13 cellular contexts compared by ENCODE assay signal in genomic region chr17:42687707-42688275, GRCh38. TPM values are rescaled to one million over a fixed set of nuclear protein-coding genes. Genes with fewer than 3 reads are reported as not detected.
DNase-seq lines count a peak whose midpoint lies in the region; ATAC-seq, FAIRE-seq and TF ChIP-seq lines count a peak whose summit lies in the region.
"Had no signal": no experiment of that assay in that cellular context is flagged by ENCODE, and none has a peak within 500 bp of the region (broad histone marks: within the 10 kb centered on the region; RNA-seq: fewer than 3 reads in every experiment).

No MANE protein-coding gene starts in this region.

- H3K9ac ChIP-seq in NT2/D1 (ENCODE audit: insufficient read length, low read depth), result peak overlapping the region; percentile 39
- H3K9ac ChIP-seq in kidney (ENCODE audit: low read length in 2 of 2), result no peak overlapping the region
- H3K9ac ChIP-seq: BLaER1 had no signal

- no peak for TF ChIP-seq CTCF in kidney (IDR thresholded peaks at IDR 0.05; ENCODE audit: borderline replicate concordance, extremely low read depth, insufficient read depth)
- TF ChIP-seq CTCF in osteoblast (IDR thresholded peaks at IDR 0.05; ENCODE audit: extremely low read depth, low read depth, low read length), result no peak
- TF ChIP-seq CTCF in CD8-positive, alpha-beta T cell (IDR thresholded peaks at IDR 0.05), result no peak

- H3K9me3 Mint-ChIP-seq in CD8-positive, alpha-beta T cell, result no peaks in the 10 kb centered on the region
- H3K9me3 Mint-ChIP-seq: IgD-negative memory B cell had no signal

- CTCF ChIA-PET in CD8-positive, alpha-beta T cell (lab: Charles Lee), result interaction anchor here (1.0 kb wide), 1 partner anchor 11 kb away, joined by 3 read pairs; no protein-coding TSS in a partner anchor

- no peak overlapping the region for H3K4me2 ChIP-seq in osteoblast (ENCODE audit: insufficient read depth, low read length)
- H3K4me2 ChIP-seq: BLaER1 had no signal

- intact Hi-C loops in kidney (cut with DNase I), result loop anchor here (5.0 kb wide), 1 partner anchor 255 kb away; no protein-coding TSS in a partner anchor
- intact Hi-C loops in CD8-positive, alpha-beta T cell (cut with DNase I, micrococcal nuclease), result no loop called here

- H3K27ac ChIP-seq in kidney (ENCODE audit: low read depth in 2 of 2, low read length in 2 of 2) (no peak overlapping the region), osteoblast (ENCODE audit: low read depth, low read length) (no peak overlapping the region)
- no peak overlapping the region for H3K27ac ChIP-seq in CD8-positive, alpha-beta T cell (ENCODE audit: low read depth, low read length)
- H3K27ac ChIP-seq: BLaER1 had no signal

- H4K20me1 ChIP-seq in osteoblast (ENCODE audit: insufficient read depth, low read length), result peaks cover 8% of the 10 kb centered on the region

- H3K4me1 ChIP-seq in NT2/D1 (ENCODE audit: insufficient read depth, insufficient read length) (peaks cover 28% of the 10 kb centered on the region), kidney (ENCODE audit: control insufficient read depth in 1 of 2, insufficient read depth in 1 of 2, low read depth in 1 of 2, low read length in 2 of 2) (peaks cover 0 to 6% of the 10 kb centered on the region in 2 donors), osteoblast (ENCODE audit: insufficient read depth, low read length) (peaks cover 6% of the 10 kb centered on the region)
- H3K4me1 ChIP-seq in CD8-positive, alpha-beta T cell (ENCODE audit: insufficient read depth, low read length), result peaks cover 10% of the 10 kb centered on the region

- no peak overlapping the region for H2AFZ ChIP-seq in osteoblast (ENCODE audit: low read length)

- no peak overlapping the region for H3K4me3 ChIP-seq in NT2/D1 (ENCODE audit: insufficient read length, low read depth)
- no peak overlapping the region for H3K4me3 ChIP-seq in kidney (ENCODE audit: low read length in 2 of 2)
- H3K4me3 ChIP-seq in osteoblast (ENCODE audit: insufficient read depth, low read length), result no peak overlapping the region
- no peak overlapping the region for H3K4me3 ChIP-seq in CD8-positive, alpha-beta T cell (ENCODE audit: low read depth, low read length)
- H3K4me3 ChIP-seq: BLaER1 had no signal

- H3K27me3 Mint-ChIP-seq in CD8-positive, alpha-beta T cell (ENCODE audit: low read depth), result peaks cover 13% of the 10 kb centered on the region

- POLR2A ChIA-PET in CD8-positive, alpha-beta T cell (lab: Charles Lee), result no interaction called here

- H3K9me3 ChIP-seq in NT2/D1 (ENCODE audit: insufficient read depth, low read length), result no peaks in the 10 kb centered on the region
- H3K9me3 ChIP-seq in kidney (ENCODE audit: control insufficient read depth in 1 of 2, low read length in 2 of 2), result no peaks in the 10 kb centered on the region
- H3K9me3 ChIP-seq in osteoblast (ENCODE audit: low read depth, low read length), result no peaks in the 10 kb centered on the region
- H3K9me3 ChIP-seq in CD8-positive, alpha-beta T cell (ENCODE audit: low read length), result no peaks in the 10 kb centered on the region
- H3K9me3 ChIP-seq: BLaER1 had no signal

- ATAC-seq in CD8-positive, alpha-beta T cell, result no peak

- peaks cover 73% of the 10 kb centered on the region for H3K36me3 ChIP-seq in NT2/D1 (ENCODE audit: insufficient read depth, insufficient read length, low read length)
- H3K36me3 ChIP-seq in kidney (ENCODE audit: control insufficient read depth in 1 of 2, insufficient read depth in 2 of 2, low read length in 2 of 2), result no peaks in the 10 kb centered on the region
- H3K36me3 ChIP-seq in osteoblast (ENCODE audit: insufficient read depth, low read length), result peaks cover 16% of the 10 kb centered on the region
- H3K36me3 ChIP-seq in CD8-positive, alpha-beta T cell (ENCODE audit: insufficient read depth, low read length), result no peaks in the 10 kb centered on the region

- H3K27me3 ChIP-seq in NT2/D1 (ENCODE audit: insufficient read depth, insufficient read length) (no peaks in the 10 kb centered on the region), osteoblast (ENCODE audit: insufficient read depth, low read length) (no peaks in the 10 kb centered on the region)
- H3K27me3 ChIP-seq in CD8-positive, alpha-beta T cell (ENCODE audit: insufficient read depth, low read length), result no peaks in the 10 kb centered on the region

- H3K27ac Mint-ChIP-seq in CD8-positive, alpha-beta T cell, result no peak overlapping the region

- H3K36me3 Mint-ChIP-seq in CD8-positive, alpha-beta T cell, result no peaks in the 10 kb centered on the region

- no peak for FAIRE-seq in kidney (lab: Jason Lieb, UNC)

- no peaks in the 10 kb centered on the region for H3K79me2 ChIP-seq in osteoblast (ENCODE audit: insufficient read depth, low read length)

- peaks cover 10% of the 10 kb centered on the region for H3K4me1 Mint-ChIP-seq in CD8-positive, alpha-beta T cell (ENCODE audit: low read depth)

- DNase-seq in ELF-1 (ENCODE audit: low read depth, low spot score) (peak; percentile 71), NT2/D1 (ENCODE audit: low read depth, low spot score) (no peak), kidney (peak; percentile 66), osteoblast (ENCODE audit: insufficient read length, low spot score, missing footprints) (peak; percentile 88), OCI-M1 (lab: John Stamatoyannopoulos, UW) (no peak), NCI-H1930 (lab: John Stamatoyannopoulos, UW) (no peak)
- no peak for DNase-seq in CD8-positive, alpha-beta T cell
- DNase-seq: 8988T, AML-193, DMS53 had no signal

- no peak overlapping the region for H3K4me3 Mint-ChIP-seq in CD8-positive, alpha-beta T cell
- H3K4me3 Mint-ChIP-seq: IgD-negative memory B cell had no signal

RNA-seq across cellular contexts. Expression of gene CNTNAP1, which starts 5.5 kb away (rescaled TPM):
- 9.1 TPM for total RNA-seq in kidney
- 1.4 TPM for polyA plus RNA-seq in kidney (ENCODE audit: insufficient read depth, low read depth, low replicate concordance)
- total RNA-seq in osteoblast, result 18.6 and 19.2 TPM in 2 replicates
- total RNA-seq in CD8-positive, alpha-beta T cell, result 1 to 10 TPM; 1.1 to 1.6 TPM

RNA-seq across cellular contexts. Expression of gene CCR10, which starts 6.1 kb away (rescaled TPM):
- total RNA-seq in kidney, result 1.4 TPM
- 1.7 TPM for polyA plus RNA-seq in kidney (ENCODE audit: insufficient read depth, low read depth, low replicate concordance)
- total RNA-seq in osteoblast, result 0.59 and 2.2 TPM in 2 replicates
- total RNA-seq in CD8-positive, alpha-beta T cell, result 1 to 10 TPM; 1.2 to 1.3 TPM
- total RNA-seq: HT-29 had no signal

RNA-seq across cellular contexts. Expression of gene PLEKHH3, which starts 11.0 kb away (rescaled TPM):
- 21.2 TPM for total RNA-seq in kidney
- 23.2 TPM for polyA plus RNA-seq in kidney (ENCODE audit: insufficient read depth, low read depth, low replicate concordance)
- 14.7 and 19.9 TPM in 2 replicates for total RNA-seq in osteoblast
- under 1 TPM; 0.33 to 0.72 TPM for total RNA-seq in CD8-positive, alpha-beta T cell

RNA-seq across cellular contexts. Expression of gene TUBG2, which starts 28.7 kb away (rescaled TPM):
- total RNA-seq in kidney, result 19.9 TPM
- polyA plus RNA-seq in kidney (ENCODE audit: insufficient read depth, low read depth, low replicate concordance), result 39.9 TPM
- total RNA-seq in osteoblast, result 13.8 TPM in 2 replicates
- 10 to 100 TPM in 1 of 2 experiments, 1 to 10 TPM in 1; 7.4 to 10.6 TPM for total RNA-seq in CD8-positive, alpha-beta T cell

RNA-seq across cellular contexts. Expression of gene EZH1, which starts 57.0 kb away (rescaled TPM):
- 59.2 TPM for total RNA-seq in kidney
- 20.8 TPM for polyA plus RNA-seq in kidney (ENCODE audit: insufficient read depth, low read depth, low replicate concordance)
- total RNA-seq in osteoblast, result 30.8 and 31.8 TPM in 2 replicates
- 10 to 100 TPM; 59.2 to 63.4 TPM for total RNA-seq in CD8-positive, alpha-beta T cell

Comparison
In these comparisons a context has a peak if more than half of its experiments do, and no peak if none do; other contexts are left out.
1. DNase-seq: peak in ELF-1 (single experiment), kidney (single experiment) and osteoblast (single experiment); none in NT2/D1 (single experiment), OCI-M1 (single experiment), CD8-positive, alpha-beta T cell (0 of 7) and NCI-H1930 (0 of 2).